Comparison of ENCODE assay signal across 19 cellular contexts in genomic region chr6:163813979-163814493, GRCh38.
A peak's percentile ranks its signal among the peaks of the same experiment; 100 is the strongest.
DNase-seq lines count a peak whose midpoint lies in the region; ATAC-seq and TF ChIP-seq lines count a peak whose summit lies in the region.
"Had no signal": no experiment of that assay in that cellular context is flagged by ENCODE, and none has a peak within 500 bp of the region (broad histone marks: within the 10 kb centered on the region; RNA-seq: fewer than 3 reads in every experiment).

No MANE protein-coding gene starts in this region.

- H3K27ac Mint-ChIP-seq in endodermal cell, result peak overlapping the region; percentile 3
- H3K27ac Mint-ChIP-seq: immature natural killer cell, mesothelial cell of epicardium had no signal

- H3K9ac ChIP-seq in endodermal cell (ENCODE audit: extremely low read depth, low read length, poor library complexity, severe bottlenecking), result no peak overlapping the region
- H3K9ac ChIP-seq: KMS-11 had no signal

- H3K36me3 Mint-ChIP-seq in endodermal cell (ENCODE audit: low read depth), result no peaks in the 10 kb centered on the region
- H3K36me3 Mint-ChIP-seq: mesothelial cell of epicardium had no signal

- ATAC-seq in GM19463 (IDR thresholded peaks at IDR 0.05; ENCODE audit: unreplicated experiment), result peak; percentile 52
- peak; percentile 56 for ATAC-seq in HG03378 (IDR thresholded peaks at IDR 0.05; ENCODE audit: unreplicated experiment)
- no peak for ATAC-seq in GM21737 (IDR thresholded peaks at IDR 0.05; ENCODE audit: unreplicated experiment)

- no peak overlapping the region for H3K4me3 Mint-ChIP-seq in endodermal cell
- H3K4me3 Mint-ChIP-seq: immature natural killer cell, mesothelial cell of epicardium had no signal

- DNase-seq in Ammon's horn (ENCODE audit: low spot score) (peak; percentile 15), endodermal cell (no peak), GF-D8 (lab: John Stamatoyannopoulos, UW) (no peak), NCI-H2171 treated with DMSO at 0.1 percent for 48 hours (lab: John Stamatoyannopoulos, UW) (no peak), NOMO-1 treated with dmso at 0.1 percent for 144 hours (lab: John Stamatoyannopoulos, UW; ENCODE audit: unreplicated experiment) (no peak)
- DNase-seq: effector CD4-positive, alpha-beta T cell; immature natural killer cell; NCI-H1694; NCI-H748 treated with DMSO at 0.1 percent for 48 hours; pancreas; stimulated activated CD4-positive, alpha-beta T cell treated with anti-CD3 and anti-CD28 coated beads, Interleukin-12 subunit alpha, Interleukin-12 subunit beta, amount 100 ng/mL, for 4 hours had no signal

- no peaks in the 10 kb centered on the region for H3K9me3 ChIP-seq in endodermal cell (ENCODE audit: control insufficient read depth, low read length)
- H3K9me3 ChIP-seq: A549, pancreas had no signal

- H3K36me3 ChIP-seq in endodermal cell (ENCODE audit: control insufficient read depth, insufficient read depth, low read length), result no peaks in the 10 kb centered on the region
- H3K36me3 ChIP-seq: brain microvascular endothelial cell, pancreas, SJSA1 had no signal

- H3K4me1 ChIP-seq in endodermal cell (ENCODE audit: control insufficient read depth, insufficient read depth, low read length), result no peaks in the 10 kb centered on the region
- H3K4me1 ChIP-seq: A549, pancreas had no signal

- H3K27me3 Mint-ChIP-seq in endodermal cell (ENCODE audit: insufficient read depth), result no peaks in the 10 kb centered on the region

- no peaks in the 10 kb centered on the region for H3K9me3 Mint-ChIP-seq in endodermal cell
- H3K9me3 Mint-ChIP-seq: immature natural killer cell, mesothelial cell of epicardium had no signal

- H3K27me3 ChIP-seq in endodermal cell (ENCODE audit: control insufficient read depth, insufficient read depth, low read length, poor library complexity, severe bottlenecking), result no peaks in the 10 kb centered on the region
- H3K27me3 ChIP-seq: brain microvascular endothelial cell, pancreas, SJSA1 had no signal

- TF ChIP-seq CTCF in endodermal cell (conservative IDR thresholded peaks at IDR 0.05), result no peak

- H3K27ac ChIP-seq in endodermal cell (ENCODE audit: low read depth, low read length), result no peak overlapping the region
- H3K27ac ChIP-seq: A549, brain microvascular endothelial cell, KMS-11, pancreas, SJSA1 had no signal

- WGBS in endodermal cell (ENCODE audit: insufficient coverage in 1 of 2, insufficient read length in 1 of 2), 2 experiments, result 81 to 96% methylated on average over 2 to 3 of the region's 3 CpGs

- H3K4me1 Mint-ChIP-seq in endodermal cell, result no peaks in the 10 kb centered on the region
- H3K4me1 Mint-ChIP-seq: immature natural killer cell had no signal

- H3K4me3 ChIP-seq in endodermal cell (ENCODE audit: low read length), result no peak overlapping the region
- H3K4me3 ChIP-seq: A549, pancreas, SJSA1 had no signal
